In genomic region chr4:3393171-3393570, GRCh38 we compare ENCODE assay signal across 24 cellular contexts. TPM values are rescaled to one million over a fixed set of nuclear protein-coding genes. Genes with fewer than 3 reads are reported as not detected.
"Had no signal": no experiment of that assay in that cellular context is flagged by ENCODE, and none has a peak within 500 bp of the region (broad histone marks: within the 10 kb centered on the region; RNA-seq: fewer than 3 reads in every experiment).

No MANE protein-coding gene starts in this region.

- H3K27me3 Mint-ChIP-seq: dendritic cell treated with granulocyte-macrophage colony-stimulating factor and Interleukin-4, amounts not matched to agents 40 ng/mL and 50 ng/mL, for 4 days had no signal

- DNase-seq: effector memory CD8-positive, alpha-beta T cell; gastrocnemius medialis; glutamatergic neuron; islet precursor cell; lower lobe of right lung; midbrain; nephron progenitor cell; stimulated activated CD4-positive, alpha-beta T cell treated with anti-CD3 and anti-CD28 coated beads, Interleukin-2, amount 100 ng/mL, for 24 hours; stimulated activated CD4-positive, alpha-beta T cell treated with anti-CD3 and anti-CD28 coated beads, Interleukin-4, amount 100 ng/mL, for 4 hours; stimulated activated naive CD4-positive, alpha-beta T cell; stomach; substantia nigra; transverse colon; uterus had no signal

- H3K4me1 ChIP-seq: uterus had no signal

- H3K36me3 ChIP-seq: gastrocnemius medialis, lower lobe of right lung, thoracic aorta, transverse colon, uterus had no signal

- H3K9me3 Mint-ChIP-seq: dendritic cell treated with granulocyte-macrophage colony-stimulating factor and Interleukin-4, amounts not matched to agents 40 ng/mL and 50 ng/mL, for 4 days; effector memory CD8-positive, alpha-beta T cell; memory B cell had no signal

- H3K9me3 ChIP-seq: esophagus muscularis mucosa, gastrocnemius medialis, lower lobe of right lung, stomach, thoracic aorta, transverse colon, uterus had no signal

- H3K27me3 ChIP-seq: esophagus muscularis mucosa, gastrocnemius medialis, stomach, transverse colon, uterus had no signal

- ATAC-seq: effector memory CD8-positive, alpha-beta T cell; gastrocnemius medialis; left lobe of liver; lower lobe of right lung; sciatic nerve had no signal

- H3K4me3 Mint-ChIP-seq: dendritic cell treated with granulocyte-macrophage colony-stimulating factor and Interleukin-4, amounts not matched to agents 40 ng/mL and 50 ng/mL, for 4 days; effector memory CD8-positive, alpha-beta T cell; memory B cell; nephron progenitor cell had no signal

- H3K27ac ChIP-seq: epithelial cell of prostate, esophagus muscularis mucosa, gastrocnemius medialis, lower lobe of right lung, skin epidermis, stomach, thoracic aorta, transverse colon, uterus had no signal

- H3K4me3 ChIP-seq: esophagus muscularis mucosa, gastrocnemius medialis, lower lobe of right lung, skin epidermis, stomach, thoracic aorta, transverse colon, uterus had no signal

- H3K27ac Mint-ChIP-seq: effector memory CD8-positive, alpha-beta T cell; memory B cell; nephron progenitor cell had no signal

RNA-seq across cellular contexts. Expression of gene HGFAC, which starts 48.6 kb away (rescaled TPM):
- total RNA-seq: fibroblast of villous mesenchyme, pulmonary artery endothelial cell, sciatic nerve, stomach, transverse colon had no signal
